13 cellular contexts compared by ENCODE assay signal in the genomic region with DNA sequence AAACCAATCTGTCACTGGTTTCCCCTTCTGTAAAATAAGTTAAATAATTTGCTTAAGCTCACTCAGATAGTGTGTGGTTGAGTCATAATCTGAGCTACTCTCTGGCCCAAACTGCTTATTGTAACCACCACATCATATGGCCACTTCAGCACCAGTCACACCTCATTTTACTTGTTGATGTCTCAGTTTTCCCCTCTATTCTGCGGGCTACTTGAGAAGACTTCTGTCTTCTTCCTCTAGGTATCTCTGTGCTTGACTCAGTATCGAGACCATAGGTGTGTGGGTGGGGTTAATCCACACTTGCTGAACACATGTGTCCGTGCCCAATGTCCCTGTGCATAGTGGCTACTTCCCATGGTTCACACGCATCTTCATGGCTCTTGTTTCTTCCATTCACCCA. TPM values are rescaled to one million over a fixed set of nuclear protein-coding genes. Genes with fewer than 3 reads are reported as not detected.
A peak's percentile ranks its signal among the peaks of the same experiment; 100 is the strongest.
DNase-seq lines count a peak whose midpoint lies in the region; ATAC-seq and TF ChIP-seq lines count a peak whose summit lies in the region.
"Had no signal": no experiment of that assay in that cellular context is flagged by ENCODE, and none has a peak within 500 bp of the region (broad histone marks: within the 10 kb centered on the region; RNA-seq: fewer than 3 reads in every experiment).

No MANE protein-coding gene starts in this region.

- no peaks in the 10 kb centered on the region for H3K36me3 ChIP-seq in transverse colon
- H3K36me3 ChIP-seq: brain microvascular endothelial cell had no signal

- H3K4me3 ChIP-seq in transverse colon, result no peak overlapping the region

- TF ChIP-seq CTCF in activated B cell treated with CpG ODN at 0.5 μM for 24 hours (IDR thresholded peaks at IDR 0.05) (no peak), transverse colon (IDR thresholded peaks at IDR 0.05) (no peak)

- CTCF ChIA-PET in activated B cell treated with CpG ODN at 0.5 μM for 24 hours (lab: Charles Lee), result interaction anchor here (2.8 to 2.9 kb wide), 2 partner anchors 24 to 29 kb away, joined by 13 to 24 read pairs; no protein-coding TSS in a partner anchor

- H3K27ac Mint-ChIP-seq in T-helper 2 cell treated with Interferon-gamma antibody and Interleukin-4, amounts not matched to agents 5 μg/mL and 100 μg/mL, for 36 hours, result no peak overlapping the region
- H3K27ac Mint-ChIP-seq in activated B cell treated with CpG ODN at 0.5 μM for 24 hours, result peak overlapping the region; percentile 59

- H3K36me3 Mint-ChIP-seq in T-helper 2 cell treated with Interferon-gamma antibody and Interleukin-4, amounts not matched to agents 5 μg/mL and 100 μg/mL, for 36 hours (ENCODE audit: low read depth), result no peaks in the 10 kb centered on the region
- H3K36me3 Mint-ChIP-seq in activated B cell treated with CpG ODN at 0.5 μM for 24 hours (ENCODE audit: low read depth), result no peaks in the 10 kb centered on the region

- peak; percentile 5 for DNase-seq in T-helper 2 cell treated with Interferon-gamma antibody and Interleukin-4, amounts not matched to agents 5 μg/mL and 100 μg/mL, for 36 hours (ENCODE audit: low spot score)
- DNase-seq in T-helper 2 cell (no peak), activated B cell treated with CpG ODN at 0.5 μM for 24 hours (no peak), Right ventricle myocardium inferior (ENCODE audit: missing footprints) (no peak), transverse colon (no peak)
- no peak for DNase-seq in activated CD8-positive, alpha-beta memory T cell treated with anti-CD3 and anti-CD28 coated beads, Interleukin-2, amount 50 U/mL, for 4 hours
- DNase-seq: brain microvascular endothelial cell, DMS79, NCI-H1105 had no signal

- intact Hi-C loops in activated B cell treated with CpG ODN at 0.5 μM for 24 hours (cut with micrococcal nuclease) (loop anchor here (2.0 to 5.0 kb wide), 4 partner anchors 16 to 99 kb away; no protein-coding TSS in a partner anchor), Right ventricle myocardium inferior (cut with DNase I) (no loop called here), transverse colon (cut with DNase I; ENCODE audit: low total_unique reads) (no loop called here)

- peak; percentile 76 for ATAC-seq in GM19452 (IDR thresholded peaks at IDR 0.05; ENCODE audit: unreplicated experiment)
- ATAC-seq in HG02943 (IDR thresholded peaks at IDR 0.05; ENCODE audit: low read depth, unreplicated experiment), result peak; percentile 50
- ATAC-seq in activated B cell treated with CpG ODN at 0.5 μM for 24 hours (ENCODE audit: low read depth), result peak; percentile 56
- ATAC-seq in Right ventricle myocardium inferior, result no peak
- ATAC-seq: Panc1 had no signal

- POLR2A ChIA-PET in activated B cell treated with CpG ODN at 0.5 μM for 24 hours (lab: Charles Lee), result interaction anchor here (0.5 to 2.4 kb wide), 5 partner anchors 14 to 29 kb away, joined by 3 to 12 read pairs (median 3); no protein-coding TSS in a partner anchor

- no peaks in the 10 kb centered on the region for H3K9me3 ChIP-seq in transverse colon

- no peak overlapping the region for H3K27ac ChIP-seq in transverse colon
- H3K27ac ChIP-seq: 22Rv1, brain microvascular endothelial cell had no signal

- in situ Hi-C loops in transverse colon (cut with MboI; ENCODE audit: low pct_ligation_motif_present in 1 of 4, low pct_unique_long_range_greater_than_20kb in 1 of 4, low sequenced_read_pairs in 3 of 4), result no loop called here

- TF ChIP-seq EP300 in transverse colon (IDR thresholded peaks at IDR 0.05; ENCODE audit: low read depth), result no peak

- no peaks in the 10 kb centered on the region for H3K4me1 ChIP-seq in transverse colon

- H3K27me3 Mint-ChIP-seq in T-helper 2 cell treated with Interferon-gamma antibody and Interleukin-4, amounts not matched to agents 5 μg/mL and 100 μg/mL, for 36 hours (ENCODE audit: low read depth), result peaks cover 2% of the 10 kb centered on the region
- peaks cover 6% of the 10 kb centered on the region for H3K27me3 Mint-ChIP-seq in activated B cell treated with CpG ODN at 0.5 μM for 24 hours

- H3K27me3 ChIP-seq in transverse colon, result no peaks in the 10 kb centered on the region
- H3K27me3 ChIP-seq: brain microvascular endothelial cell had no signal

- H3K4me1 Mint-ChIP-seq in T-helper 2 cell treated with Interferon-gamma antibody and Interleukin-4, amounts not matched to agents 5 μg/mL and 100 μg/mL, for 36 hours (ENCODE audit: low read depth), result peaks cover 18% of the 10 kb centered on the region
- peaks cover 55% of the 10 kb centered on the region for H3K4me1 Mint-ChIP-seq in activated B cell treated with CpG ODN at 0.5 μM for 24 hours

- no peaks in the 10 kb centered on the region for H3K9me3 Mint-ChIP-seq in T-helper 2 cell treated with Interferon-gamma antibody and Interleukin-4, amounts not matched to agents 5 μg/mL and 100 μg/mL, for 36 hours
- no peaks in the 10 kb centered on the region for H3K9me3 Mint-ChIP-seq in activated B cell treated with CpG ODN at 0.5 μM for 24 hours

- no peak overlapping the region for H3K4me3 Mint-ChIP-seq in T-helper 2 cell treated with Interferon-gamma antibody and Interleukin-4, amounts not matched to agents 5 μg/mL and 100 μg/mL, for 36 hours
- H3K4me3 Mint-ChIP-seq in activated B cell treated with CpG ODN at 0.5 μM for 24 hours, result peak overlapping the region; percentile 8

- no peak for TF ChIP-seq POLR2A in transverse colon (IDR thresholded peaks at IDR 0.05)

- WGBS in transverse colon (ENCODE audit: low coverage in 1 of 2), 2 donors, result 67 to 80% methylated on average over 1 to 4 of the region's 4 CpGs

RNA-seq across cellular contexts. Expression of a gene that starts 32.9 kb away (rescaled TPM):
- 4.0 and 4.6 TPM in 2 replicates for total RNA-seq in activated B cell treated with CpG ODN at 0.5 μM for 24 hours
- total RNA-seq in Right ventricle myocardium inferior, result 1.2 TPM
- total RNA-seq in transverse colon, result 10 to 100 TPM in 1 of 4 donors, 1 to 10 TPM in 2, not detected in 1; 2.2 to 60.7 (median 4.4) TPM

RNA-seq across cellular contexts. Expression of a gene that starts 55.9 kb away (rescaled TPM):
- total RNA-seq in activated B cell treated with CpG ODN at 0.5 μM for 24 hours (11.9 and 15.4 TPM in 2 replicates), Right ventricle myocardium inferior (5.3 TPM), transverse colon (10 to 100 TPM in 3 of 4 donors, 1 to 10 TPM in 1; 7.1 to 15.4 (median 13.9) TPM)

RNA-seq across cellular contexts. Expression of a gene that starts 59.3 kb away (rescaled TPM):
- 51.3 and 52.5 TPM in 2 replicates for total RNA-seq in activated B cell treated with CpG ODN at 0.5 μM for 24 hours
- 26.5 TPM for total RNA-seq in Right ventricle myocardium inferior
- total RNA-seq in transverse colon, result 10 to 100 TPM; 15.7 to 50.0 (median 29.4) TPM
